20 cellular contexts compared by ENCODE assay signal in the genomic region with DNA sequence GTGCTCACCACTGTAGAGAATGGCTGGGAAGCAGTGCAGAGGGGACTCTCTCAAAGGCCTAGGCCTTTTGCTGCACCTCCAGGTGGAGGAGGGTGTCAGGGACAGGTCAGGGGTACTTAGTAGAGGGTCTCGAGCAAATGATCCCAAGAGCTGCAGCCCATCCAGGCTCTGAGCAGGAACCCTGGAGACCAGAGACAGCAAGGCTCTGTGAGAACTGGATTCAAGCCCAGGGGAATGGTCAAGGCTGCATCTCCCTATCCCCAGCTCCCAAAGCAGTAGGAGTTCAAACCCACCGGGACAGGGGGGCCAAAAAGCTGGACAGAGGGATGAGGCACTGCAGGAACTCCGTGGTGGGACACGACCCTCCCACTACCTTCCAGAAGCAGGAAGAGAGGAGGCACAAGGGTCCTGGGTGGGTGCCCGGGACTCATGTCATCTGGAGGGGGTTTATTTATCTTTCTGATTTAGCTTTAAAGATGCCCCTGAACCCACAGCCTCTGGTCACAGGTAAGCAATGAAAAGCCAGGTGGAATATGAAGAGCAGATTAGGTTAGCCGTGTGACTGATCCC.
"Had no signal": no experiment of that assay in that cellular context is flagged by ENCODE, and none has a peak within 500 bp of the region (broad histone marks: within the 10 kb centered on the region; RNA-seq: fewer than 3 reads in every experiment).

No MANE protein-coding gene starts in this region.

- H3K4me3 ChIP-seq: right lobe of liver, tibial nerve had no signal

- H3K27me3 Mint-ChIP-seq: central memory CD8-positive, alpha-beta T cell; naive thymus-derived CD8-positive, alpha-beta T cell; stimulated activated naive B cell treated with anti-CD40 and anti-IgM and Interleukin-4, amounts not matched to agents 10 μg/mL and 1 μg/mL and 100 μg/mL, for 72 hours had no signal

- H3K36me3 Mint-ChIP-seq: activated naive CD4-positive, alpha-beta T cell treated with anti-CD3 and anti-CD28 coated beads, Interleukin-2, amount 50 U/mL, for 72 hours had no signal

- H3K27me3 ChIP-seq: brain microvascular endothelial cell, neutrophil, right lobe of liver, tibial nerve had no signal

- ATAC-seq: activated CD8-positive, alpha-beta T cell treated with anti-CD3 and anti-CD28 coated beads, Interleukin-2, amount 10 ng/mL, durations not matched to agents 7 days and 5 days; activated naive CD4-positive, alpha-beta T cell treated with anti-CD3 and anti-CD28 coated beads, Interleukin-2, amount 50 U/mL, for 72 hours; naive thymus-derived CD8-positive, alpha-beta T cell; right lobe of liver; SK-N-SH treated with all-trans-retinoic acid at 6 μM for 48 hours; stimulated activated naive B cell treated with anti-CD40 and anti-IgM and Interleukin-4, amounts not matched to agents 10 μg/mL and 1 μg/mL and 100 μg/mL, for 72 hours had no signal

- H3K36me3 ChIP-seq: brain microvascular endothelial cell, neutrophil, right lobe of liver had no signal

- H3K27ac Mint-ChIP-seq: activated CD4-positive, alpha-beta T cell treated with anti-CD3 and anti-CD28 coated beads, Interleukin-2, amount 10 ng/mL, durations not matched to agents 24 days and 14 days; activated CD8-positive, alpha-beta T cell treated with anti-CD3 and anti-CD28 coated beads, Interleukin-2, amount 10 ng/mL, durations not matched to agents 7 days and 5 days; activated naive CD4-positive, alpha-beta T cell treated with anti-CD3 and anti-CD28 coated beads, Interleukin-2, amount 50 U/mL, for 72 hours; stimulated activated naive B cell treated with anti-CD40 and anti-IgM and Interleukin-4, amounts not matched to agents 10 μg/mL and 1 μg/mL and 100 μg/mL, for 72 hours had no signal

- H3K9me3 Mint-ChIP-seq: activated CD4-positive, alpha-beta T cell treated with anti-CD3 and anti-CD28 coated beads, Interleukin-2, amount 10 ng/mL, durations not matched to agents 24 days and 14 days; activated naive CD4-positive, alpha-beta T cell treated with anti-CD3 and anti-CD28 coated beads, Interleukin-2, amount 50 U/mL, for 72 hours; central memory CD8-positive, alpha-beta T cell; naive thymus-derived CD8-positive, alpha-beta T cell; stimulated activated naive B cell treated with anti-CD40 and anti-IgM and Interleukin-4, amounts not matched to agents 10 μg/mL and 1 μg/mL and 100 μg/mL, for 72 hours had no signal

- H3K4me1 ChIP-seq: parathyroid adenoma, right lobe of liver had no signal

- DNase-seq: activated CD4-positive, alpha-beta T cell treated with anti-CD3 and anti-CD28 coated beads, Interleukin-2, amount 10 ng/mL, durations not matched to agents 24 days and 14 days; activated CD8-positive, alpha-beta T cell treated with anti-CD3 and anti-CD28 coated beads, Interleukin-2, amount 10 ng/mL, durations not matched to agents 7 days and 5 days; activated gamma-delta T cell treated with Interleukin-2 at 50 U/mL for 16 hours; anterior cingulate cortex; brain microvascular endothelial cell; cortex of kidney; effector CD8-positive, alpha-beta T cell; naive thymus-derived CD8-positive, alpha-beta T cell; small intestine; stimulated activated CD4-positive, alpha-beta T cell treated with anti-CD3 and anti-CD28 coated beads, Interleukin-4, amount 100 ng/mL, for 24 hours; stimulated activated naive B cell treated with anti-CD40 and anti-IgM and Interleukin-4, amounts not matched to agents 10 μg/mL and 1 μg/mL and 100 μg/mL, for 72 hours; T-helper 1 cell; T-helper 9 cell had no signal

- H3K9me3 ChIP-seq: neutrophil, right lobe of liver, tibial nerve had no signal

- H3K4me3 Mint-ChIP-seq: activated CD4-positive, alpha-beta T cell treated with anti-CD3 and anti-CD28 coated beads, Interleukin-2, amount 10 ng/mL, durations not matched to agents 24 days and 14 days; activated CD8-positive, alpha-beta T cell treated with anti-CD3 and anti-CD28 coated beads, Interleukin-2, amount 10 ng/mL, durations not matched to agents 7 days and 5 days; central memory CD8-positive, alpha-beta T cell; naive thymus-derived CD8-positive, alpha-beta T cell; stimulated activated naive B cell treated with anti-CD40 and anti-IgM and Interleukin-4, amounts not matched to agents 10 μg/mL and 1 μg/mL and 100 μg/mL, for 72 hours had no signal
